25 cellular contexts compared by ENCODE assay signal in genomic region chr1:26353210-26353859, GRCh38. TPM values are rescaled to one million over a fixed set of nuclear protein-coding genes. Genes with fewer than 3 reads are reported as not detected.
DNase-seq lines count a peak whose midpoint lies in the region; ATAC-seq, FAIRE-seq and TF ChIP-seq lines count a peak whose summit lies in the region.
"Had no signal": no experiment of that assay in that cellular context is flagged by ENCODE, and none has a peak within 500 bp of the region (broad histone marks: within the 10 kb centered on the region; RNA-seq: fewer than 3 reads in every experiment).

No MANE protein-coding gene starts in this region.

- no peak for ATAC-seq in A549
- no peak for ATAC-seq in GM18517 (IDR thresholded peaks at IDR 0.05; ENCODE audit: unreplicated experiment)
- ATAC-seq: naive thymus-derived CD8-positive, alpha-beta T cell had no signal

- FAIRE-seq in A549 (lab: Jason Lieb, UNC), result no peak
- FAIRE-seq: astrocyte, GM12892 had no signal

- CTCF ChIA-PET in A549 (lab: Yijun Ruan, JAX), result interaction anchor here (2.7 kb wide), 1 partner anchor 11 kb away, joined by 24 read pairs; no protein-coding TSS in a partner anchor
- CTCF ChIA-PET in mammary epithelial cell (lab: Charles Lee; ENCODE audit: low non-redundant PET), result no interaction called here

- TF ChIP-seq EP300 in A549 (IDR thresholded peaks at IDR 0.05), result no peak

- no peaks in the 10 kb centered on the region for H3K79me2 ChIP-seq in mammary epithelial cell (ENCODE audit: insufficient read depth, low read length)

- TF ChIP-seq RAD21 in A549 (conservative IDR thresholded peaks at IDR 0.05 in 1 of 2, IDR thresholded peaks at IDR 0.05 in 1 of 2), result no peak

- peak overlapping the region; percentile 44 to 95; a peak in 5 of 6 replicates for H3K27ac ChIP-seq in A549
- peak overlapping the region; percentile 0 for H3K27ac ChIP-seq in mammary epithelial cell (ENCODE audit: insufficient read depth, low read depth, low read length)
- H3K27ac ChIP-seq: HL-60, prostate gland, testis had no signal

- intact Hi-C loops in mammary epithelial cell (cut with micrococcal nuclease), result no loop called here

- no peak overlapping the region for H3K4me3 ChIP-seq in A549
- no peak overlapping the region for H3K4me3 ChIP-seq in H7 (ENCODE audit: insufficient read depth, low read depth, low read length)
- peak overlapping the region; percentile 1 to 56 (median 25) for H3K4me3 ChIP-seq in mammary epithelial cell (replicated peaks in 1 of 3; ENCODE audit: insufficient read depth in 1 of 3, low read depth in 2 of 3, low read length in 3 of 3)
- H3K4me3 ChIP-seq in mucosa of stomach (ENCODE audit: low read length), result no peak overlapping the region
- H3K4me3 ChIP-seq in HAP-1, result no peak overlapping the region
- H3K4me3 ChIP-seq: prostate gland, testis had no signal

- no peak for TF ChIP-seq POLR2A in A549 (IDR thresholded peaks at IDR 0.05; ENCODE audit: low read length)

- TF ChIP-seq CTCF in A549 (IDR thresholded peaks at IDR 0.05), result no peak
- TF ChIP-seq CTCF in mammary epithelial cell (conservative IDR thresholded peaks at IDR 0.05 in 1 of 2, IDR thresholded peaks at IDR 0.05 in 1 of 2; ENCODE audit: extremely low read depth in 1 of 2, insufficient read depth in 1 of 2, low read depth in 1 of 2, low read length in 2 of 2), result no peak

- H3K4me2 ChIP-seq in A549 (peak overlapping the region; percentile 50), mammary epithelial cell (ENCODE audit: insufficient read depth, low read depth, low read length) (peak overlapping the region; percentile 70)

- H3K9ac ChIP-seq in mammary epithelial cell (ENCODE audit: insufficient read depth, low read length) (peak overlapping the region; percentile 15), mucosa of stomach (ENCODE audit: low read length) (peak overlapping the region; percentile 19)

- in situ Hi-C loops in mammary epithelial cell (cut with MboI; ENCODE audit: low sequenced_read_pairs in 2 of 2) (no loop called here), HAP-1 (cut with MboI; ENCODE audit: low sequenced_read_pairs) (no loop called here), KBM-7 (cut with MboI; ENCODE audit: low pct_unique_long_range_greater_than_20kb, low sequenced_read_pairs) (no loop called here)

- H4K20me1 ChIP-seq in mammary epithelial cell (ENCODE audit: insufficient read depth, low read length), result no peaks in the 10 kb centered on the region

- peak overlapping the region; percentile 15 for H2AFZ ChIP-seq in mammary epithelial cell (ENCODE audit: low read depth, low read length)

- H3K27me3 ChIP-seq in H7 (ENCODE audit: control insufficient read depth, insufficient read depth, low read length) (no peaks in the 10 kb centered on the region), mammary epithelial cell (ENCODE audit: insufficient read depth, low read length) (no peaks in the 10 kb centered on the region), mucosa of stomach (ENCODE audit: control insufficient read depth, insufficient read depth, low read length) (no peaks in the 10 kb centered on the region), HAP-1 (ENCODE audit: low read depth) (no peaks in the 10 kb centered on the region)
- H3K27me3 ChIP-seq: testis had no signal

- H3K9me3 ChIP-seq in A549 (no peaks in the 10 kb centered on the region), mammary epithelial cell (replicated peaks; ENCODE audit: insufficient read depth, low read length) (no peaks in the 10 kb centered on the region), mucosa of stomach (ENCODE audit: control insufficient read depth, low read length) (no peaks in the 10 kb centered on the region), HAP-1 (no peaks in the 10 kb centered on the region)
- H3K9me3 ChIP-seq: prostate gland, testis had no signal

- DNase-seq in A549 (ENCODE audit: low read depth in 1 of 2, low spot score in 1 of 2), result no peak
- peak; percentile 11 for DNase-seq in H7
- no peak for DNase-seq in mammary epithelial cell
- DNase-seq in NCI-H2107 treated with DMSO at 0.1 percent for 48 hours (lab: John Stamatoyannopoulos, UW; ENCODE audit: unreplicated experiment), result no peak
- DNase-seq in HAP-1 (ENCODE audit: low spot score in 2 of 2), result no peak
- no peak for DNase-seq in KBM-7
- DNase-seq: activated CD4-positive, alpha-beta T cell treated with anti-CD3 and anti-CD28 coated beads, Interleukin-2, amount 50 U/mL, for 1 hour; activated naive CD4-positive, alpha-beta T cell treated with anti-CD3 and anti-CD28 coated beads, Interleukin-2, amount 10 ng/mL, durations not matched to agents 7 days and 5 days; CD4-positive, alpha-beta T cell; DMS79; MV-4-11; naive thymus-derived CD8-positive, alpha-beta T cell; NCI-H2081; stimulated activated CD4-positive, alpha-beta T cell treated with anti-CD3 and anti-CD28 coated beads, Interleukin-4, amount 100 ng/mL, for 1 hour; testis had no signal

- POLR2A ChIA-PET in A549 (lab: Yijun Ruan, JAX), result no interaction called here

- H3K36me3 ChIP-seq in H7 (replicated peaks; ENCODE audit: control insufficient read depth, insufficient read depth, low read length) (no peaks in the 10 kb centered on the region), mammary epithelial cell (ENCODE audit: insufficient read depth, low read length) (no peaks in the 10 kb centered on the region), mucosa of stomach (ENCODE audit: control insufficient read depth, insufficient read depth, low read length) (no peaks in the 10 kb centered on the region), HAP-1 (replicated peaks) (no peaks in the 10 kb centered on the region)
- H3K36me3 ChIP-seq: prostate gland had no signal

- BruUV-seq in mammary epithelial cell (replicated peaks; lab: Mats Ljungman, UMichigan), result no TSS peak

- WGBS in A549 (ENCODE audit: missing lambda C conversion rate), result 87% methylated on average over 3 of the region's 4 CpGs
- 45% methylated on average over 3 of the region's 4 CpGs for WGBS in mammary epithelial cell (ENCODE audit: low coverage, missing lambda C conversion rate)

- dilution Hi-C loops in mammary epithelial cell (cut with HindIII; ENCODE audit: low sequenced_read_pairs), result no loop called here

- H3K4me1 ChIP-seq in A549 (peaks cover 70% of the 10 kb centered on the region), mammary epithelial cell (ENCODE audit: insufficient read depth, low read length) (peaks cover 57% of the 10 kb centered on the region), mucosa of stomach (ENCODE audit: control insufficient read depth, insufficient read depth, low read length) (peaks cover 63% of the 10 kb centered on the region), HAP-1 (no peaks in the 10 kb centered on the region)
- H3K4me1 ChIP-seq: testis had no signal

TF ChIP-seq in A549, 52 proteins besides CTCF, POLR2A, EP300 and RAD21:
- TF ChIP-seq ZFP36 (IDR thresholded peaks at IDR 0.05; ENCODE audit: borderline replicate concordance, partially characterized antibody) (peak; percentile 67), HOXB5 (CRISPR knock-in tag; IDR thresholded peaks at IDR 0.05) (no peak), MAFK (IDR thresholded peaks at IDR 0.05; ENCODE audit: partially characterized antibody) (no peak), HOXB13 (CRISPR knock-in tag; IDR thresholded peaks at IDR 0.05; ENCODE audit: low read depth) (no peak)

RNA-seq across cellular contexts. Expression of gene CRYBG2, which starts 0.6 kb away (rescaled TPM):
- 0.67 and 1.1 TPM in 2 replicates for polyA plus RNA-seq in A549 (2011; rRNA removed)
- 2.0 and 2.1 TPM in 2 replicates for polyA plus RNA-seq in A549 (2012; cell fraction: cytosol; rRNA removed)
- 4.9 and 8.7 TPM in 2 replicates for polyA plus RNA-seq in A549 (2012; cell fraction: nucleus; rRNA removed)
- 2.3 to 2.7 TPM (median 2.4 TPM) in 3 replicates for polyA plus RNA-seq in A549 (2017; fragmentation: RNase III; extraction: RNeasy Plus Mini Kit Qiagen cat#74134 plus additional on column Dnase treatment)
- polyA minus RNA-seq in A549 (2011; rRNA and poly(A)+ RNA removed), result 2.0 and 3.8 TPM in 2 replicates
- 7.9 and 8.7 TPM in 2 replicates for total RNA-seq in H7 (2014; rRNA removed; shearing (Covaris generic))
- 10 to 100 TPM in 1 of 2 donors, 1 to 10 TPM in 1; 2.2 to 11.0 TPM for total RNA-seq in mammary epithelial cell
- polyA plus RNA-seq in mammary epithelial cell, result 4.5 TPM
- 26.9 TPM for polyA minus RNA-seq in mammary epithelial cell
- total RNA-seq: lung microvascular endothelial cell, skeletal muscle tissue had no signal

RNA-seq across cellular contexts. Expression of gene ZNF683, which starts 19.2 kb away (rescaled TPM):
- polyA plus RNA-seq in A549 (2011; rRNA removed), result not detected in 2 replicates
- polyA plus RNA-seq in A549 (2012; cell fraction: cytosol; rRNA removed), result not detected in 2 replicates
- not detected in 2 replicates for polyA plus RNA-seq in A549 (2012; cell fraction: nucleus; rRNA removed)
- polyA plus RNA-seq in A549 (2017; fragmentation: RNase III; extraction: RNeasy Plus Mini Kit Qiagen cat#74134 plus additional on column Dnase treatment), result not detected in 3 replicates
- polyA minus RNA-seq in A549 (2011; rRNA and poly(A)+ RNA removed), result not detected in 2 replicates
- not detected in 2 replicates for total RNA-seq in H7 (2014; rRNA removed; shearing (Covaris generic))
- not detected for total RNA-seq in mammary epithelial cell
- not detected for polyA plus RNA-seq in mammary epithelial cell
- not detected for polyA minus RNA-seq in mammary epithelial cell
- total RNA-seq: astrocyte, kidney epithelial cell, lung microvascular endothelial cell, skeletal muscle tissue had no signal

RNA-seq across cellular contexts. Expression of gene CD52, which starts 35.6 kb away (rescaled TPM):
- not detected in 2 replicates for polyA plus RNA-seq in A549 (2011; rRNA removed)
- polyA plus RNA-seq in A549 (2012; cell fraction: cytosol; rRNA removed), result not detected in 2 replicates
- not detected in 2 replicates for polyA plus RNA-seq in A549 (2012; cell fraction: nucleus; rRNA removed)
- not detected in 3 replicates for polyA plus RNA-seq in A549 (2017; fragmentation: RNase III; extraction: RNeasy Plus Mini Kit Qiagen cat#74134 plus additional on column Dnase treatment)
- not detected in 2 replicates for polyA minus RNA-seq in A549 (2011; rRNA and poly(A)+ RNA removed)
- total RNA-seq in H7 (2014; rRNA removed; shearing (Covaris generic)), result 5.1 and 8.3 TPM in 2 replicates
- total RNA-seq in mammary epithelial cell, result not detected
- polyA plus RNA-seq in mammary epithelial cell, result 0.27 TPM
- not detected for polyA minus RNA-seq in mammary epithelial cell
- total RNA-seq: astrocyte, kidney epithelial cell, lung microvascular endothelial cell, skeletal muscle tissue had no signal

RNA-seq across cellular contexts. Expression of gene UBXN11, which starts 46.9 kb away (rescaled TPM):
- polyA plus RNA-seq in A549 (2011; rRNA removed), result 6.8 and 7.6 TPM in 2 replicates
- polyA plus RNA-seq in A549 (2012; cell fraction: cytosol; rRNA removed), result 17.0 and 17.5 TPM in 2 replicates
- polyA plus RNA-seq in A549 (2012; cell fraction: nucleus; rRNA removed), result 104 and 106 TPM in 2 replicates
- 10.6 to 12.7 TPM (median 10.8 TPM) in 3 replicates for polyA plus RNA-seq in A549 (2017; fragmentation: RNase III; extraction: RNeasy Plus Mini Kit Qiagen cat#74134 plus additional on column Dnase treatment)
- polyA minus RNA-seq in A549 (2011; rRNA and poly(A)+ RNA removed), result 8.8 and 10.3 TPM in 2 replicates
- 13.4 and 14.6 TPM in 2 replicates for total RNA-seq in H7 (2014; rRNA removed; shearing (Covaris generic))
- total RNA-seq in mammary epithelial cell, result 10 to 100 TPM in 1 of 2 donors, 1 to 10 TPM in 1; 6.2 to 12.9 TPM
- 8.5 TPM for polyA plus RNA-seq in mammary epithelial cell
- polyA minus RNA-seq in mammary epithelial cell, result 4.5 TPM

RNA-seq across cellular contexts. Expression of gene LIN28A, which starts 57.3 kb away (rescaled TPM):
- polyA plus RNA-seq in A549 (2011; rRNA removed) (0.03 and 0.04 TPM in 2 replicates), A549 (2017; fragmentation: RNase III; extraction: RNeasy Plus Mini Kit Qiagen cat#74134 plus additional on column Dnase treatment) (0.03 TPM in 1 of 3 replicates, not detected in the others), mammary epithelial cell (0.02 TPM)
- polyA plus RNA-seq in A549 (2012; cell fraction: cytosol; rRNA removed), result not detected in 2 replicates
- 0.01 and 0.02 TPM in 2 replicates for polyA plus RNA-seq in A549 (2012; cell fraction: nucleus; rRNA removed)
- not detected in 2 replicates for polyA minus RNA-seq in A549 (2011; rRNA and poly(A)+ RNA removed)
- 863 and 868 TPM in 2 replicates for total RNA-seq in H7 (2014; rRNA removed; shearing (Covaris generic))
- not detected for total RNA-seq in mammary epithelial cell
- not detected for polyA minus RNA-seq in mammary epithelial cell
- total RNA-seq: CD4-positive, alpha-beta T cell; kidney epithelial cell; lung microvascular endothelial cell; naive thymus-derived CD8-positive, alpha-beta T cell; skeletal muscle tissue had no signal
- polyA plus RNA-seq: IgD-negative memory B cell; naive thymus-derived CD8-positive, alpha-beta T cell had no signal

Comparison
In these comparisons a context has a peak if more than half of its experiments do, and no peak if none do; other contexts are left out.
1. H3K4me3 ChIP-seq: peak in mammary epithelial cell (3 of 3); none in A549 (single experiment), H7 (single experiment), mucosa of stomach (single experiment) and HAP-1 (single experiment).